Comparison of ENCODE assay signal across 8 cellular contexts in the genomic region with DNA sequence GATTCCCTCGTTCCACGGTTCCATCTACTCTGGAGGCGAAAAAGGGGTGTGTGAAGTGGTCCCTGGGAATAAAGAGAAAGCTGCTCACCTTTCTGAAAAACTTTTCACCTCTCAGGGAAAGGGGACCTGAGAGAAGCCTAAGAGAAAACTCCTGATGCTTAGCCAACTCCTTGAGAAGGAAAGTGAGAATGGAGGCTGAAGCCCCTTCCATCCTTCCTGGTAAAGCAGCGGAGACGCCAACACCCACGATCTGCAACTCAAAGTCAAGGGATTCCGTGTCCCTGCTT.
A peak's percentile ranks its signal among the peaks of the same experiment; 100 is the strongest.
DNase-seq lines count a peak whose midpoint lies in the region; ATAC-seq and TF ChIP-seq lines count a peak whose summit lies in the region.

No MANE protein-coding gene starts in this region.

- ATAC-seq in left lung (no peak), HG03135 (IDR thresholded peaks at IDR 0.05; ENCODE audit: unreplicated experiment) (no peak)

- H3K4me1 ChIP-seq in adrenal gland (replicated peaks in 1 of 2) (peaks cover 25 to 44% of the 10 kb centered on the region in 2 donors), left lung (peaks cover 40 to 69% of the 10 kb centered on the region in 2 donors), testis (peaks cover 43% of the 10 kb centered on the region)

- TF ChIP-seq CTCF in adrenal gland (IDR thresholded peaks at IDR 0.05) (no peak), left lung (IDR thresholded peaks at IDR 0.05) (no peak), testis (IDR thresholded peaks at IDR 0.05) (no peak)

- H3K4me3 ChIP-seq in adrenal gland (peak overlapping the region in 2 of 4 donors; percentile 37 to 67), left lung (peak overlapping the region; percentile 44 to 45), testis (peak overlapping the region; percentile 62 to 67)

- H3K27ac ChIP-seq in adrenal gland (peak overlapping the region; percentile 66 to 86 (median 81)), left lung (peak overlapping the region; percentile 94 to 96), testis (peak overlapping the region; percentile 81 to 90)

- H3K27ac Mint-ChIP-seq in activated CD4-positive, alpha-beta T cell treated with anti-CD3 and anti-CD28 coated beads, Interleukin-2, amount 10 ng/mL, durations not matched to agents 7 days and 5 days: peak overlapping the region; percentile 97

- POLR2A ChIA-PET in activated CD4-positive, alpha-beta T cell treated with anti-CD3 and anti-CD28 coated beads, Interleukin-2, amount 10 ng/mL, durations not matched to agents 7 days and 5 days (lab: Charles Lee): interaction anchor here (0.6 to 4.1 kb wide), 4 partner anchors 31 to 107 kb away, joined by 3 to 29 read pairs (median 3); no protein-coding TSS in a partner anchor

- no peaks in the 10 kb centered on the region for H3K27me3 Mint-ChIP-seq in activated CD4-positive, alpha-beta T cell treated with anti-CD3 and anti-CD28 coated beads, Interleukin-2, amount 10 ng/mL, durations not matched to agents 7 days and 5 days

- CTCF ChIA-PET in activated CD4-positive, alpha-beta T cell treated with anti-CD3 and anti-CD28 coated beads, Interleukin-2, amount 10 ng/mL, durations not matched to agents 7 days and 5 days (lab: Charles Lee): interaction anchor here (0.7 to 6.6 kb wide), 15 partner anchors 9 to 151 kb away, joined by 3 to 55 read pairs (median 6); partner anchors contain the start of genes ARF6 and NEMF

- H3K4me1 Mint-ChIP-seq in activated CD4-positive, alpha-beta T cell treated with anti-CD3 and anti-CD28 coated beads, Interleukin-2, amount 10 ng/mL, durations not matched to agents 7 days and 5 days: peaks cover 79% of the 10 kb centered on the region

- no peaks in the 10 kb centered on the region for H3K9me3 ChIP-seq in adrenal gland (replicated peaks in 1 of 3)
- no peaks in the 10 kb centered on the region for H3K9me3 ChIP-seq in left lung
- H3K9me3 ChIP-seq in testis: no peaks in the 10 kb centered on the region

- intact Hi-C loops in adrenal gland (cut with DNase I): loop anchor here (5.0 to 10.0 kb wide), 2 partner anchors 54 to 108 kb away; partner anchors contain the start of gene ARF6 (in 2 of the 2)
- intact Hi-C loops in left lung (cut with DNase I): loop anchor here in 1 of 2 donors (5.0 kb wide), 1 partner anchor 111 kb away; the partner anchor contains the start of gene ARF6
- intact Hi-C loops in testis (cut with DNase I; ENCODE audit: low total_unique reads): no loop called here

- H3K27me3 ChIP-seq in adrenal gland (no peaks in the 10 kb centered on the region), left lung (peaks cover 0 to 7% of the 10 kb centered on the region in 2 donors), testis (no peaks in the 10 kb centered on the region)

- TF ChIP-seq POLR2A in adrenal gland (IDR thresholded peaks at IDR 0.05) (no peak), testis (IDR thresholded peaks at IDR 0.05) (no peak)

- peaks cover 14% of the 10 kb centered on the region for H3K36me3 Mint-ChIP-seq in activated CD4-positive, alpha-beta T cell treated with anti-CD3 and anti-CD28 coated beads, Interleukin-2, amount 10 ng/mL, durations not matched to agents 7 days and 5 days (ENCODE audit: low read depth)

- H3K9me3 Mint-ChIP-seq in activated CD4-positive, alpha-beta T cell treated with anti-CD3 and anti-CD28 coated beads, Interleukin-2, amount 10 ng/mL, durations not matched to agents 7 days and 5 days: no peaks in the 10 kb centered on the region

- peak overlapping the region; percentile 72 for H3K4me3 Mint-ChIP-seq in activated CD4-positive, alpha-beta T cell treated with anti-CD3 and anti-CD28 coated beads, Interleukin-2, amount 10 ng/mL, durations not matched to agents 7 days and 5 days

- DNase-seq in activated CD4-positive, alpha-beta T cell treated with anti-CD3 and anti-CD28 coated beads, Interleukin-2, amount 10 ng/mL, durations not matched to agents 7 days and 5 days: no peak
- no peak for DNase-seq in activated CD4-positive, alpha-beta T cell treated with anti-CD3 and anti-CD28 coated beads, Interleukin-2, amount 50 U/mL, for 1 hour
- DNase-seq in adrenal gland (no peak), left lung (no peak), testis (no peak), activated gamma-delta T cell (lab: John Stamatoyannopoulos, UW) (no peak), occipital lobe (lab: John Stamatoyannopoulos, UW) (no peak)

- H3K36me3 ChIP-seq in adrenal gland (replicated peaks in 1 of 2): no peaks in the 10 kb centered on the region
- no peaks in the 10 kb centered on the region for H3K36me3 ChIP-seq in left lung
- H3K36me3 ChIP-seq in testis (ENCODE audit: low read depth, missing control alignments): no peaks in the 10 kb centered on the region

- 40 to 54% (median 47%) methylated on average over 6 to 7 of the region's 7 CpGs for WGBS in adrenal gland, 4 donors
- WGBS in testis, 2 donors: 21 to 34% methylated on average over 5 to 7 of the region's 7 CpGs
